5 cellular contexts compared by ENCODE assay signal in genomic region chr12:90020436-90020835, GRCh38.
"Had no signal": no experiment of that assay in that cellular context is flagged by ENCODE, and none has a peak within 500 bp of the region (broad histone marks: within the 10 kb centered on the region; RNA-seq: fewer than 3 reads in every experiment).

No MANE protein-coding gene starts in this region.

- H3K9me3 Mint-ChIP-seq: GM23338, H9, HFFc6, IgD-negative memory B cell had no signal

- ATAC-seq: GM23338 had no signal

- DNase-seq: H9, HFFc6, KBM-7 had no signal

- H3K27ac Mint-ChIP-seq: GM23338, H9, HFFc6, IgD-negative memory B cell had no signal

- H3K4me3 ChIP-seq: GM23338 had no signal

- H3K27me3 Mint-ChIP-seq: IgD-negative memory B cell had no signal

- H3K4me3 Mint-ChIP-seq: GM23338, H9, HFFc6, IgD-negative memory B cell had no signal
